Comparison of ENCODE assay signal across 9 cellular contexts in the genomic region with DNA sequence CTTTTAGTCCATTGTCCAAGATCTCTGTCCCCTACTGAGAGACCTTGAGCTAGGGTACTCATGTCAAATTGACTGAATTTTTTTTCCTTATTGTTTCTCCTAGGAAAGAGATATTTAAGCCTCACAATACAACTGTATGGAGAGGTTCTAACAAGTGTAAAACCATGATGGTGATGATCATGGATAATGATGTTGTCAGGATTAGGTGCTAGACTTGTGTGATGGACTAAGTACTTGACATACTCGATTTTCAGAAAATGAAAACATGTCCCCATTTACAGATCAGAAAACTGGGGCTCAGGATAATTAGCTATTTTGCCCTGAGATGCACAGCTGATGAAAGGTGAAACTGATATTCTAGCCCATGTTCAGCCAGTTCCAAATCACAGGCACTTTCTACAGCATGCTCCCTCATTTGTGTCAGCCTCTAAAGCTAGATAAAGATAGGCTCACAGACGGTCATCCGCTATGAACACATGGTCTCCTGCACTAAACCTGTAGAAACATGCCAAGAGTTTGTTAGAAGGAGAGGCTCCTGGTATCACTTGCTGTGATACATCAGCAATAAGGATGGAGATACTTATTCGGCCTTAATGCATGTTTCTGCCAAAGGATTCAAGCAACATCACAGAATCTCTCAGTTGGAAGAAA.
DNase-seq lines count a peak whose midpoint lies in the region; ATAC-seq and TF ChIP-seq lines count a peak whose summit lies in the region.
"Had no signal": no experiment of that assay in that cellular context is flagged by ENCODE, and none has a peak within 500 bp of the region (broad histone marks: within the 10 kb centered on the region; RNA-seq: fewer than 3 reads in every experiment).

No MANE protein-coding gene starts in this region.

- peak overlapping the region in 1 of 2 experiments; percentile 67 for H2BK12ac ChIP-seq in mesenchymal stem cell (ENCODE audit: low read length in 2 of 2)

- no peak overlapping the region for H2AFZ ChIP-seq in mesenchymal stem cell (ENCODE audit: low read depth, low read length)

- DNase-seq in activated naive CD4-positive, alpha-beta T cell treated with anti-CD3 and anti-CD28 coated beads for 36 hours: no peak
- no peak for DNase-seq in activated naive CD4-positive, alpha-beta T cell treated with anti-CD3 and anti-CD28 coated beads, Interleukin-2, amount 50 U/mL, for 16 hours
- DNase-seq in activated T-helper 2 cell treated with anti-CD3 and anti-CD28 coated beads, Interferon-gamma antibody, Interleukin-2, Interleukin-4, amounts not matched to agents 10 μg/mL and 5 μg/mL and 100 μg/mL, durations not matched to agents 14 hours and 24 hours and 36 hours (ENCODE audit: low spot score): no peak
- DNase-seq in mesenchymal stem cell (no peak), tibial nerve (ENCODE audit: low spot score in 2 of 2) (no peak), superior temporal gyrus (ENCODE audit: extremely low spot score) (no peak)
- DNase-seq: posterior cingulate gyrus had no signal

- no peak overlapping the region for H4K8ac ChIP-seq in mesenchymal stem cell (ENCODE audit: low read length)

- H4K91ac ChIP-seq in mesenchymal stem cell (ENCODE audit: low read length): no peak overlapping the region

- H3K36me3 Mint-ChIP-seq in activated naive CD4-positive, alpha-beta T cell treated with anti-CD3 and anti-CD28 coated beads for 36 hours (ENCODE audit: low read depth): peaks cover 3% of the 10 kb centered on the region
- peaks cover 16% of the 10 kb centered on the region for H3K36me3 Mint-ChIP-seq in activated T-helper 2 cell treated with anti-CD3 and anti-CD28 coated beads, Interferon-gamma antibody, Interleukin-2, Interleukin-4, amounts not matched to agents 10 μg/mL and 5 μg/mL and 100 μg/mL, durations not matched to agents 14 hours and 24 hours and 36 hours (ENCODE audit: low read depth)

- H2BK15ac ChIP-seq in mesenchymal stem cell (ENCODE audit: low read depth, poor library complexity, severe bottlenecking): no peak overlapping the region

- H3K36me3 ChIP-seq in mesenchymal stem cell (ENCODE audit: control insufficient read depth in 1 of 2, insufficient read depth in 2 of 2, low read depth in 1 of 2, low read length in 2 of 2) (no peaks in the 10 kb centered on the region), tibial nerve (no peaks in the 10 kb centered on the region)

- no peaks in the 10 kb centered on the region for H3K27me3 Mint-ChIP-seq in activated naive CD4-positive, alpha-beta T cell treated with anti-CD3 and anti-CD28 coated beads for 36 hours (ENCODE audit: low read depth)
- H3K27me3 Mint-ChIP-seq in activated T-helper 2 cell treated with anti-CD3 and anti-CD28 coated beads, Interferon-gamma antibody, Interleukin-2, Interleukin-4, amounts not matched to agents 10 μg/mL and 5 μg/mL and 100 μg/mL, durations not matched to agents 14 hours and 24 hours and 36 hours (ENCODE audit: low read depth): no peaks in the 10 kb centered on the region

- no peak overlapping the region for H2BK120ac ChIP-seq in mesenchymal stem cell (ENCODE audit: low read depth, low read length)

- no peak overlapping the region for H3K4ac ChIP-seq in mesenchymal stem cell (ENCODE audit: low read depth in 1 of 2, low read length in 2 of 2)

- H3K27me3 ChIP-seq in mesenchymal stem cell (ENCODE audit: control insufficient read depth in 1 of 2, insufficient read depth in 1 of 2, low read length in 2 of 2) (no peaks in the 10 kb centered on the region), tibial nerve (no peaks in the 10 kb centered on the region)

- no peak overlapping the region for H3K4me2 ChIP-seq in mesenchymal stem cell (ENCODE audit: low read length, poor library complexity, severe bottlenecking)

- H3K9ac ChIP-seq in mesenchymal stem cell (ENCODE audit: low read length): peak overlapping the region; percentile 64

- H3K4me1 Mint-ChIP-seq in activated naive CD4-positive, alpha-beta T cell treated with anti-CD3 and anti-CD28 coated beads for 36 hours (ENCODE audit: low read depth): peaks cover 45% of the 10 kb centered on the region
- peaks cover 40% of the 10 kb centered on the region for H3K4me1 Mint-ChIP-seq in activated T-helper 2 cell treated with anti-CD3 and anti-CD28 coated beads, Interferon-gamma antibody, Interleukin-2, Interleukin-4, amounts not matched to agents 10 μg/mL and 5 μg/mL and 100 μg/mL, durations not matched to agents 14 hours and 24 hours and 36 hours (ENCODE audit: low read depth)

- no peak overlapping the region for H2AK5ac ChIP-seq in mesenchymal stem cell (ENCODE audit: low read length, severe bottlenecking)

- no peak overlapping the region for H3K23ac ChIP-seq in mesenchymal stem cell (ENCODE audit: low read length in 2 of 2)

- no peak for TF ChIP-seq EP300 in tibial nerve (IDR thresholded peaks at IDR 0.05)

- no peak for ATAC-seq in GM21529 (IDR thresholded peaks at IDR 0.05; ENCODE audit: unreplicated experiment)
- no peak for ATAC-seq in GM18870 (IDR thresholded peaks at IDR 0.05; ENCODE audit: unreplicated experiment)

- TF ChIP-seq POLR2A in tibial nerve (IDR thresholded peaks at IDR 0.05): no peak

- no peak for TF ChIP-seq CTCF in tibial nerve (IDR thresholded peaks at IDR 0.05)

- no peak overlapping the region for H2BK5ac ChIP-seq in mesenchymal stem cell (ENCODE audit: low read depth, low read length, poor library complexity, severe bottlenecking)

- H3K14ac ChIP-seq in mesenchymal stem cell (ENCODE audit: low read length in 2 of 2): peak overlapping the region in 1 of 2 experiments; percentile 51

- no peaks in the 10 kb centered on the region for H3K9me3 ChIP-seq in mesenchymal stem cell (ENCODE audit: control insufficient read depth, low read length)
- H3K9me3 ChIP-seq in tibial nerve: no peaks in the 10 kb centered on the region

- no peaks in the 10 kb centered on the region for H3K9me3 Mint-ChIP-seq in activated naive CD4-positive, alpha-beta T cell treated with anti-CD3 and anti-CD28 coated beads for 36 hours
- no peaks in the 10 kb centered on the region for H3K9me3 Mint-ChIP-seq in activated T-helper 2 cell treated with anti-CD3 and anti-CD28 coated beads, Interferon-gamma antibody, Interleukin-2, Interleukin-4, amounts not matched to agents 10 μg/mL and 5 μg/mL and 100 μg/mL, durations not matched to agents 14 hours and 24 hours and 36 hours

- H3K4me3 ChIP-seq in mesenchymal stem cell (ENCODE audit: insufficient read depth in 1 of 2, low read depth in 1 of 2, low read length in 2 of 2): no peak overlapping the region
- no peak overlapping the region for H3K4me3 ChIP-seq in tibial nerve

- intact Hi-C loops in activated naive CD4-positive, alpha-beta T cell treated with anti-CD3 and anti-CD28 coated beads for 36 hours (cut with micrococcal nuclease): no loop called here
- intact Hi-C loops in activated T-helper 2 cell treated with anti-CD3 and anti-CD28 coated beads, Interferon-gamma antibody, Interleukin-2, Interleukin-4, amounts not matched to agents 10 μg/mL and 5 μg/mL and 100 μg/mL, durations not matched to agents 14 hours and 24 hours and 36 hours (cut with micrococcal nuclease): no loop called here

- WGBS in mesenchymal stem cell: 89% methylated on average over 4 of the region's 4 CpGs
- 74 to 75% methylated on average over 4 of the region's 4 CpGs for WGBS in tibial nerve, 2 donors

- H3K27ac ChIP-seq in mesenchymal stem cell (ENCODE audit: low read length, poor library complexity, severe bottlenecking) (no peak overlapping the region), tibial nerve (peak overlapping the region in 3 of 4 donors; percentile 66 to 82 (median 78))

- CTCF ChIA-PET in activated naive CD4-positive, alpha-beta T cell treated with anti-CD3 and anti-CD28 coated beads for 36 hours (lab: Charles Lee): interaction anchor here (1.0 to 1.4 kb wide), 4 partner anchors 31 to 70 kb away, joined by 3 to 4 read pairs (median 3); partner anchors contain the start of gene CREB3L2

- peak overlapping the region in 1 of 2 experiments; percentile 86 for H3K18ac ChIP-seq in mesenchymal stem cell (ENCODE audit: low read depth in 1 of 2, low read length in 2 of 2)

- peak overlapping the region; percentile 76 for H3K27ac Mint-ChIP-seq in activated naive CD4-positive, alpha-beta T cell treated with anti-CD3 and anti-CD28 coated beads for 36 hours
- H3K27ac Mint-ChIP-seq in activated T-helper 2 cell treated with anti-CD3 and anti-CD28 coated beads, Interferon-gamma antibody, Interleukin-2, Interleukin-4, amounts not matched to agents 10 μg/mL and 5 μg/mL and 100 μg/mL, durations not matched to agents 14 hours and 24 hours and 36 hours: peak overlapping the region; percentile 79

- peaks cover 3% of the 10 kb centered on the region for H3K79me1 ChIP-seq in mesenchymal stem cell (replicated peaks; ENCODE audit: low read length, poor library complexity, severe bottlenecking)

- H3K4me1 ChIP-seq in mesenchymal stem cell (ENCODE audit: control insufficient read depth, insufficient read depth, low read depth, low read length) (peaks cover 27% of the 10 kb centered on the region), tibial nerve (peaks cover 0 to 78% (median 45%) of the 10 kb centered on the region in 4 donors)

- peak overlapping the region; percentile 54 for H3K4me3 Mint-ChIP-seq in activated naive CD4-positive, alpha-beta T cell treated with anti-CD3 and anti-CD28 coated beads for 36 hours
- H3K4me3 Mint-ChIP-seq in activated T-helper 2 cell treated with anti-CD3 and anti-CD28 coated beads, Interferon-gamma antibody, Interleukin-2, Interleukin-4, amounts not matched to agents 10 μg/mL and 5 μg/mL and 100 μg/mL, durations not matched to agents 14 hours and 24 hours and 36 hours (ENCODE audit: low read depth): peak overlapping the region; percentile 78
